26 cellular contexts compared by ENCODE assay signal in the genomic region with DNA sequence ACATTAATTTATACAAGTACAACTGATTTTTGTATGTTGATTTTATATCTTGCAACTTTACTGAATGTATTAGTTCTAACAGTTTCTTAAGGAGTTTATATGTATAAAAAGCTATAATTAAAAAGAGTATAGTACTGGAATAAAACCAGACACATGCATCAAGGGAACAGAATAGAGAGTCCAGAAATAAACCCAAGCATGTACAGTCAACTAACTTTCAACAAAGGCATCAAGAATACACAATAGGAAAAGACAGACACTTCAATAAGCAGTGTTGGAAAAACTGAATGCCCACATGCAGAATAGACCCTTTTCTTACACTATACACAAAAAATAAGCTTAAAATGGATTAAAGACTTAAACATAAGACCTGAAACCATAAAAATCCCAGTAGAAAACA.
"Had no signal": no experiment of that assay in that cellular context is flagged by ENCODE, and none has a peak within 500 bp of the region (broad histone marks: within the 10 kb centered on the region; RNA-seq: fewer than 3 reads in every experiment).

No MANE protein-coding gene starts in this region.

- DNase-seq: stimulated activated CD4-positive, alpha-beta T cell treated with anti-CD3 and anti-CD28 coated beads, Interleukin-2, amount 100 ng/mL, for 48 hours; stimulated activated CD4-positive, alpha-beta T cell treated with anti-CD3 and anti-CD28 coated beads, Interleukin-4, amount 100 ng/mL, for 1 hour; stimulated activated CD4-positive, alpha-beta T cell treated with anti-CD3 and anti-CD28 coated beads, Interleukin-4, amount 100 ng/mL, for 24 hours; stimulated activated CD4-positive, alpha-beta T cell treated with anti-CD3 and anti-CD28 coated beads, Interleukin-4, amount 100 ng/mL, for 4 hours; stimulated activated CD8-positive, alpha-beta memory T cell treated with anti-CD3 and anti-CD28 coated beads, Interleukin-4, amount 100 ng/mL, for 48 hours; stimulated activated naive B cell treated with anti-CD40 and anti-IgM and Interleukin-4, amounts not matched to agents 10 μg/mL and 1 μg/mL and 100 μg/mL, for 72 hours; stimulated activated naive CD4-positive, alpha-beta T cell; stimulated activated naive CD4-positive, alpha-beta T cell treated with Interleukin-2 at 50 U/mL for 16 hours; stimulated activated naive CD8-positive, alpha-beta T cell treated with anti-CD3 and anti-CD28 coated beads, Interleukin-15, amount 100 ng/mL, for 72 hours; stimulated activated naive CD8-positive, alpha-beta T cell treated with anti-CD3 and anti-CD28 coated beads, Interleukin-15, Interleukin-2, amounts not matched to agents 100 U/mL and 50 U/mL, for 24 hours; stomach; substantia nigra; testis; thyroid gland; tibial artery; transverse colon; trophoblast cell; upper lobe of left lung; upper lobe of right lung; uterus had no signal

- H3K27me3 ChIP-seq: stomach, suprapubic skin, testis, thyroid gland, tibial artery, tibial nerve, transverse colon, upper lobe of left lung, upper lobe of right lung, uterus, vagina had no signal

- H3K4me3 ChIP-seq: stomach, suprapubic skin, testis, thoracic aorta, thyroid gland, tibial artery, tibial nerve, transverse colon, upper lobe of left lung, upper lobe of right lung, uterus, vagina had no signal

- H3K36me3 ChIP-seq: stomach, suprapubic skin, thoracic aorta, thyroid gland, tibial artery, tibial nerve, transverse colon, upper lobe of left lung, upper lobe of right lung, uterus, vagina had no signal

- H3K9me3 ChIP-seq: stomach, suprapubic skin, testis, thoracic aorta, thyroid gland, tibial artery, tibial nerve, transverse colon, upper lobe of left lung, upper lobe of right lung, uterus, vagina had no signal

- H3K27ac ChIP-seq: stomach, suprapubic skin, testis, thyroid gland, tibial nerve, transverse colon, upper lobe of left lung, upper lobe of right lung, uterus, vagina had no signal

- ATAC-seq: stimulated activated effector memory CD8-positive, alpha-beta T cell treated with anti-CD3 and anti-CD28 coated beads, Interleukin-12 subunit alpha, Interleukin-12 subunit beta, amount 100 ng/mL, for 72 hours; stimulated activated memory B cell treated with anti-CD40 and anti-IgM and Interleukin-4, amounts not matched to agents 10 μg/mL and 1 μg/mL and 100 μg/mL, for 72 hours; stimulated activated naive B cell treated with anti-CD40 and anti-IgM and Interleukin-4, amounts not matched to agents 10 μg/mL and 1 μg/mL and 100 μg/mL, for 72 hours; stimulated activated naive CD8-positive, alpha-beta T cell treated with anti-CD3 and anti-CD28 coated beads, Interleukin-15, amount 100 ng/mL, for 72 hours; stimulated activated naive CD8-positive, alpha-beta T cell treated with anti-CD3 and anti-CD28 coated beads, Interleukin-15, Interleukin-2, amounts not matched to agents 100 U/mL and 50 U/mL, for 24 hours; upper lobe of right lung had no signal

- H3K4me1 ChIP-seq: stomach, suprapubic skin, testis, tibial nerve, transverse colon, upper lobe of left lung, upper lobe of right lung, uterus, vagina had no signal
